ENCODE assay signal across 19 cellular contexts in the genomic region with DNA sequence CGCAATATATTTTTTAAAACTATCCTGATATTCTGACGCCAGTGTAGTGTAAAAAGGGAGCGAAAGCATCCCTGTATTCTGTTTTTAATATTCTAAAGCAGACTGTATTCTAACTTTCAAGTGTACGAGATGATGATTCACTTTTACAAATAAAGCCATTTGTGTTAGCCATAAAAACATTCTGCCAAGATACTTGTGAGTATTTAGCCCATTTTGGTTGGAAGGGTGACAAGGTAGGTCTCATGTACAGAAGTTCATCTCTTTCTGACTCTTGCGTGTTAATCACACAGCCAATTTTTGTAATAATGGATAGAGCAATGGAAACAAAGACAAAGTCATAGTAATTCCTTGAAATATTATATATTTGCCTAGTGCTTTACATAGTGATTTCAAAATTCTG.
DNase-seq lines count a peak whose midpoint lies in the region; ATAC-seq and TF ChIP-seq lines count a peak whose summit lies in the region.
"Had no signal": no experiment of that assay in that cellular context is flagged by ENCODE, and none has a peak within 500 bp of the region (broad histone marks: within the 10 kb centered on the region; RNA-seq: fewer than 3 reads in every experiment).

No MANE protein-coding gene starts in this region.

- no peaks in the 10 kb centered on the region for H3K9me3 ChIP-seq in GM23248 (ENCODE audit: low read depth)
- H3K9me3 ChIP-seq in mesenchymal stem cell (ENCODE audit: control insufficient read depth, low read length), result no peaks in the 10 kb centered on the region
- H3K9me3 ChIP-seq: BLaER1 treated with 17β-estradiol and CSF1 and Interleukin-3, amounts not matched to agents 10 nM and 100 nM; SK-N-SH had no signal

- H2AFZ ChIP-seq in GM23248, result no peak overlapping the region
- no peak overlapping the region for H2AFZ ChIP-seq in mesenchymal stem cell (ENCODE audit: low read depth, low read length)

- H3F3A ChIP-seq in GM23248 (ENCODE audit: insufficient read depth), result peaks cover 29% of the 10 kb centered on the region

- no peak overlapping the region for H3K4ac ChIP-seq in mesenchymal stem cell (ENCODE audit: low read depth in 1 of 2, low read length in 2 of 2)

- no peak overlapping the region for H2BK15ac ChIP-seq in mesenchymal stem cell (ENCODE audit: low read depth, poor library complexity, severe bottlenecking)

- peak overlapping the region; percentile 27; the same call in 1 of the 2 replicates for H3K27ac ChIP-seq in GM23248
- H3K27ac ChIP-seq in mesenchymal stem cell (ENCODE audit: low read length, poor library complexity, severe bottlenecking), result no peak overlapping the region
- H3K27ac ChIP-seq: BLaER1 treated with 17β-estradiol and CSF1 and Interleukin-3, amounts not matched to agents 10 nM and 100 nM had no signal

- H4K91ac ChIP-seq in mesenchymal stem cell (ENCODE audit: low read length), result no peak overlapping the region

- H2BK12ac ChIP-seq in mesenchymal stem cell (ENCODE audit: low read length in 2 of 2), result no peak overlapping the region

- no peak overlapping the region for H4K8ac ChIP-seq in mesenchymal stem cell (ENCODE audit: low read length)

- no peak overlapping the region for H2BK120ac ChIP-seq in mesenchymal stem cell (ENCODE audit: low read depth, low read length)

- TF ChIP-seq CTCF in AG10803 (conservative IDR thresholded peaks at IDR 0.05; ENCODE audit: low read length) (no peak), astrocyte of the spinal cord (IDR thresholded peaks at IDR 0.05; ENCODE audit: low read depth, low read length) (no peak)

- no peaks in the 10 kb centered on the region for H3K79me1 ChIP-seq in mesenchymal stem cell (replicated peaks; ENCODE audit: low read length, poor library complexity, severe bottlenecking)

- H3K14ac ChIP-seq in mesenchymal stem cell (ENCODE audit: low read length in 2 of 2), result no peak overlapping the region

- H4K20me1 ChIP-seq in GM23248 (ENCODE audit: insufficient read depth), result no peaks in the 10 kb centered on the region
- H4K20me1 ChIP-seq: BLaER1 treated with 17β-estradiol and CSF1 and Interleukin-3, amounts not matched to agents 10 nM and 100 nM had no signal

- DNase-seq in AG10803 (ENCODE audit: low read depth), result peak; percentile 78
- DNase-seq in GM23248, result peak; percentile 82
- peak; percentile 34 for DNase-seq in astrocyte of the spinal cord (ENCODE audit: low read depth, low spot score)
- DNase-seq in mesenchymal stem cell, result no peak
- DNase-seq in stimulated activated CD4-positive, alpha-beta T cell treated with anti-CD3 and anti-CD28 coated beads, Interleukin-4, amount 100 ng/mL, for 4 hours, result no peak
- no peak for DNase-seq in NCI-H1048 (lab: John Stamatoyannopoulos, UW)
- DNase-seq: ACHN; CD8-positive, alpha-beta memory T cell; DND-41; H7; NCI-H1436; NCI-H2029 treated with DMSO at 0.1 percent for 48 hours; NCI-H774; Right ventricle myocardium superior; SK-N-SH; T-cell had no signal

- no peak overlapping the region for H3K18ac ChIP-seq in mesenchymal stem cell (ENCODE audit: low read depth in 1 of 2, low read length in 2 of 2)

- ATAC-seq in GM19455 (IDR thresholded peaks at IDR 0.05; ENCODE audit: unreplicated experiment) (no peak), HG03280 (IDR thresholded peaks at IDR 0.05; ENCODE audit: unreplicated experiment) (no peak)
- ATAC-seq: T-cell had no signal

- no peak overlapping the region for H3K9ac ChIP-seq in GM23248
- H3K9ac ChIP-seq in mesenchymal stem cell (ENCODE audit: low read length), result peak overlapping the region; percentile 40
- H3K9ac ChIP-seq: BLaER1 treated with 17β-estradiol and CSF1 and Interleukin-3, amounts not matched to agents 10 nM and 100 nM; SK-N-SH had no signal

- H3K79me2 ChIP-seq in GM23248 (ENCODE audit: insufficient read depth), result no peaks in the 10 kb centered on the region

- no peak overlapping the region for H2BK5ac ChIP-seq in mesenchymal stem cell (ENCODE audit: low read depth, low read length, poor library complexity, severe bottlenecking)

- no peaks in the 10 kb centered on the region for H3K9me2 ChIP-seq in GM23248 (ENCODE audit: insufficient read depth)
- H3K9me2 ChIP-seq: SK-N-SH had no signal

- peaks cover 37% of the 10 kb centered on the region for H3K4me1 ChIP-seq in GM23248 (ENCODE audit: insufficient read depth)
- H3K4me1 ChIP-seq in mesenchymal stem cell (ENCODE audit: control insufficient read depth, insufficient read depth, low read depth, low read length), result no peaks in the 10 kb centered on the region
- H3K4me1 ChIP-seq: BLaER1 treated with 17β-estradiol and CSF1 and Interleukin-3, amounts not matched to agents 10 nM and 100 nM had no signal

- H3K23ac ChIP-seq in mesenchymal stem cell (ENCODE audit: low read length in 2 of 2), result no peak overlapping the region

- no peaks in the 10 kb centered on the region for H3K27me3 ChIP-seq in GM23248 (replicated peaks; ENCODE audit: insufficient read depth)
- H3K27me3 ChIP-seq in mesenchymal stem cell (ENCODE audit: control insufficient read depth in 1 of 2, insufficient read depth in 1 of 2, low read length in 2 of 2), result no peaks in the 10 kb centered on the region
- H3K27me3 ChIP-seq: BLaER1 treated with 17β-estradiol and CSF1 and Interleukin-3, amounts not matched to agents 10 nM and 100 nM had no signal

- no peak overlapping the region for H3K4me3 ChIP-seq in AG10803 (ENCODE audit: low read length)
- H3K4me3 ChIP-seq in GM23248, result peak overlapping the region; percentile 5; the same call in 1 of the 2 replicates
- no peak overlapping the region for H3K4me3 ChIP-seq in astrocyte of the spinal cord (ENCODE audit: low read depth, low read length)
- peak overlapping the region in 1 of 2 experiments; percentile 26 for H3K4me3 ChIP-seq in mesenchymal stem cell (ENCODE audit: insufficient read depth in 1 of 2, low read depth in 1 of 2, low read length in 2 of 2)
- H3K4me3 ChIP-seq: BLaER1 treated with 17β-estradiol and CSF1 and Interleukin-3, amounts not matched to agents 10 nM and 100 nM had no signal

- peak overlapping the region; percentile 26 for H3K4me2 ChIP-seq in GM23248 (ENCODE audit: unreplicated experiment)
- no peak overlapping the region for H3K4me2 ChIP-seq in mesenchymal stem cell (ENCODE audit: low read length, poor library complexity, severe bottlenecking)
- H3K4me2 ChIP-seq: BLaER1 treated with 17β-estradiol and CSF1 and Interleukin-3, amounts not matched to agents 10 nM and 100 nM; SK-N-SH had no signal

- in situ Hi-C loops in GM23248 (cut with MboI) (loop anchor here (10.0 kb wide), 3 partner anchors 118 to 768 kb away; no protein-coding TSS in a partner anchor), astrocyte of the spinal cord (cut with HindIII; ENCODE audit: low sequenced_read_pairs) (no loop called here)

- H2AK5ac ChIP-seq in mesenchymal stem cell (ENCODE audit: low read length, severe bottlenecking), result no peak overlapping the region

- 11 to 20% methylated on average over 5 of the region's 5 CpGs for WGBS in GM23248 (ENCODE audit: low coverage in 1 of 2, low lambda C conversion rate in 2 of 2, missing lambda C conversion rate in 2 of 2), 2 experiments
- WGBS in mesenchymal stem cell, result 80% methylated on average over 1 of the region's 5 CpGs

- no peaks in the 10 kb centered on the region for H3K36me3 ChIP-seq in GM23248 (ENCODE audit: low read depth)
- H3K36me3 ChIP-seq in mesenchymal stem cell (ENCODE audit: control insufficient read depth in 1 of 2, insufficient read depth in 2 of 2, low read depth in 1 of 2, low read length in 2 of 2), result no peaks in the 10 kb centered on the region
- H3K36me3 ChIP-seq: BLaER1 treated with 17β-estradiol and CSF1 and Interleukin-3, amounts not matched to agents 10 nM and 100 nM had no signal

Comparison
In these comparisons a context has a peak if more than half of its experiments do, and no peak if none do; other contexts are left out.
1. DNase-seq: peak in AG10803 (single experiment), GM23248 (single experiment) and astrocyte of the spinal cord (single experiment); none in mesenchymal stem cell (single experiment), stimulated activated CD4-positive, alpha-beta T cell treated with anti-CD3 and anti-CD28 coated beads, Interleukin-4, amount 100 ng/mL, for 4 hours (0 of 2) and NCI-H1048 (single experiment).